In the genomic region with DNA sequence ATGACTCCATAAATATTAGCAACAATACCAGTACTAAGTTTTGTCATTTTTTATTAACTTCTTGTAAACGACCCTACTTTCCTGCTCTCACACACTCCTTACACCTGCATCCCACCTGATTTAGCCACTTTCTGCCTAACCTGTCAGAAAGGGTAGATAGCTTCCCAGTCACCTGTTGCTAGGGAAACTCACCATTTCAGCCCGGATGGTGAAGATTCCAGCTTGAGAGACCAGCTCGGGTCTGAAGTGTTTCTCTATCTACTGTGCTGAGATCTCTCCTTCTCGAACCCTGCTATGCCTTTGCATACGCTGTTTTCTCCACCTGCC, we compare ENCODE assay signal across 9 cellular contexts. TPM values are rescaled to one million over a fixed set of nuclear protein-coding genes. Genes with fewer than 3 reads are reported as not detected.
DNase-seq lines count a peak whose midpoint lies in the region; ATAC-seq and FAIRE-seq lines count a peak whose summit lies in the region.
"Had no signal": no experiment of that assay in that cellular context is flagged by ENCODE, and none has a peak within 500 bp of the region (broad histone marks: within the 10 kb centered on the region; RNA-seq: fewer than 3 reads in every experiment).

A gene with protein sequence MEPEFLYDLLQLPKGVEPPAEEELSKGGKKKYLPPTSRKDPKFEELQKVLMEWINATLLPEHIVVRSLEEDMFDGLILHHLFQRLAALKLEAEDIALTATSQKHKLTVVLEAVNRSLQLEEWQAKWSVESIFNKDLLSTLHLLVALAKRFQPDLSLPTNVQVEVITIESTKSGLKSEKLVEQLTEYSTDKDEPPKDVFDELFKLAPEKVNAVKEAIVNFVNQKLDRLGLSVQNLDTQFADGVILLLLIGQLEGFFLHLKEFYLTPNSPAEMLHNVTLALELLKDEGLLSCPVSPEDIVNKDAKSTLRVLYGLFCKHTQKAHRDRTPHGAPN (plus strand): TSS at position 220 of the 327 bp plus-strand sequence. CDS start 2,405 bp downstream, outside the sequence.

- peak; percentile 99 for FAIRE-seq in GM19239 (lab: Jason Lieb, UNC)
- FAIRE-seq: keratinocyte had no signal

- no peaks in the 10 kb centered on the region for H3K27me3 Mint-ChIP-seq in activated T-helper 17 cell treated with anti-CD3 and anti-CD28 coated beads, Interleukin-2, amount 50 U/mL, for 72 hours
- H3K27me3 Mint-ChIP-seq in memory B cell = no peaks in the 10 kb centered on the region

- H3K36me3 Mint-ChIP-seq in activated T-helper 17 cell treated with anti-CD3 and anti-CD28 coated beads, Interleukin-2, amount 50 U/mL, for 72 hours (ENCODE audit: low read depth) = no peaks in the 10 kb centered on the region
- H3K36me3 Mint-ChIP-seq in memory B cell = peaks cover 5% of the 10 kb centered on the region

- H3K4me1 Mint-ChIP-seq in activated T-helper 17 cell treated with anti-CD3 and anti-CD28 coated beads, Interleukin-2, amount 50 U/mL, for 72 hours = peaks cover 12% of the 10 kb centered on the region
- peaks cover 23% of the 10 kb centered on the region for H3K4me1 Mint-ChIP-seq in memory B cell

- H3K4me3 Mint-ChIP-seq in activated T-helper 17 cell treated with anti-CD3 and anti-CD28 coated beads, Interleukin-2, amount 50 U/mL, for 72 hours = peak within 1 kb of the TSS; percentile 74
- H3K4me3 Mint-ChIP-seq in memory B cell = peak within 1 kb of the TSS; percentile 90

- H3K27ac Mint-ChIP-seq in activated T-helper 17 cell treated with anti-CD3 and anti-CD28 coated beads, Interleukin-2, amount 50 U/mL, for 72 hours = peak within 1 kb of the TSS; percentile 74
- H3K27ac Mint-ChIP-seq in memory B cell = peak within 1 kb of the TSS; percentile 93

- ATAC-seq in HG03565 (IDR thresholded peaks at IDR 0.05; ENCODE audit: unreplicated experiment) (peak; percentile 42), memory B cell (ENCODE audit: low read depth) (peak; percentile 75), GM18858 (IDR thresholded peaks at IDR 0.05; ENCODE audit: unreplicated experiment) (no peak)
- peak; percentile 24 for ATAC-seq in activated T-helper 17 cell treated with anti-CD3 and anti-CD28 coated beads, Interleukin-2, amount 50 U/mL, for 72 hours (replicated peaks)

- no peaks in the 10 kb centered on the region for H3K9me3 Mint-ChIP-seq in activated T-helper 17 cell treated with anti-CD3 and anti-CD28 coated beads, Interleukin-2, amount 50 U/mL, for 72 hours
- no peaks in the 10 kb centered on the region for H3K9me3 Mint-ChIP-seq in memory B cell

- peak; percentile 74 for DNase-seq in GM19239 (ENCODE audit: insufficient read length, low spot score)
- peak; percentile 59 to 72 for DNase-seq in memory B cell (ENCODE audit: low spot score in 2 of 2)
- DNase-seq in NCI-H446 (lab: John Stamatoyannopoulos, UW) = no peak
- DNase-seq in NCI-H510A treated with DMSO at 0.1 percent for 48 hours (lab: John Stamatoyannopoulos, UW) = no peak
- DNase-seq in NCI-H82 treated with DMSO at 0.1 percent for 48 hours (lab: John Stamatoyannopoulos, UW; ENCODE audit: unreplicated experiment) = no peak

RNA-seq across cellular contexts. Expression of the gene that starts here (rescaled TPM):
- total RNA-seq in activated T-helper 17 cell treated with anti-CD3 and anti-CD28 coated beads, Interleukin-2, amount 50 U/mL, for 72 hours = 10 to 100 TPM; 34.9 to 35.8 TPM

Comparison
In these comparisons a context has a peak if more than half of its experiments do, and no peak if none do; other contexts are left out.
1. DNase-seq: peak in GM19239 (single experiment) and memory B cell (2 of 2); none in NCI-H446 (0 of 2), NCI-H510A treated with DMSO at 0.1 percent for 48 hours (single experiment) and NCI-H82 treated with DMSO at 0.1 percent for 48 hours (single experiment).